26 cellular contexts compared by ENCODE assay signal in genomic region chr9:120382453-120382852, GRCh38.
"Had no signal": no experiment of that assay in that cellular context is flagged by ENCODE, and none has a peak within 500 bp of the region (broad histone marks: within the 10 kb centered on the region; RNA-seq: fewer than 3 reads in every experiment).

No MANE protein-coding gene starts in this region.

- H3K27me3 ChIP-seq: gastrocnemius medialis, neural progenitor cell, spleen, tibial nerve, upper lobe of left lung had no signal

- H3K4me3 ChIP-seq: coronary artery, gastrocnemius medialis, lung, mucosa of descending colon, neural progenitor cell, psoas muscle, skin epidermis, spleen, thoracic aorta, tibial nerve, upper lobe of left lung had no signal

- ATAC-seq: gastrocnemius medialis; left ventricle myocardium superior; mucosa of descending colon; natural killer cell treated with Interleukin-12 subunit alpha and Interleukin-12 subunit beta and Interleukin-15 and Interleukin-18, amount 100 ng/mL, for 72 hours; psoas muscle; right cardiac atrium; stimulated activated naive B cell treated with anti-CD40 and anti-IgM and Interleukin-4, amounts not matched to agents 10 μg/mL and 1 μg/mL and 100 μg/mL, for 72 hours had no signal

- H3K9me3 Mint-ChIP-seq: memory B cell; natural killer cell treated with Interleukin-12 subunit alpha and Interleukin-12 subunit beta and Interleukin-15 and Interleukin-18, amount 100 ng/mL, for 72 hours had no signal

- DNase-seq: dermis blood vessel endothelial cell; effector memory CD4-positive, alpha-beta T cell; foreskin fibroblast; gastrocnemius medialis; head of caudate nucleus; left ventricle myocardium superior; mucosa of descending colon; naive B cell; psoas muscle; right cardiac atrium; spleen; stimulated activated CD4-positive, alpha-beta T cell treated with anti-CD3 and anti-CD28 coated beads, Interleukin-4, amount 100 ng/mL, for 4 hours; stimulated activated naive B cell treated with anti-CD40 and anti-IgM and Interleukin-4, amounts not matched to agents 10 μg/mL and 1 μg/mL and 100 μg/mL, for 72 hours had no signal

- H3K9me3 ChIP-seq: gastrocnemius medialis, psoas muscle, thoracic aorta had no signal

- H2AFZ ChIP-seq: neural progenitor cell had no signal

- H3K27ac Mint-ChIP-seq: memory B cell; mesothelial cell of epicardium; stimulated activated naive B cell treated with anti-CD40 and anti-IgM and Interleukin-4, amounts not matched to agents 10 μg/mL and 1 μg/mL and 100 μg/mL, for 72 hours had no signal

- H3K27me3 Mint-ChIP-seq: memory B cell; naive B cell; natural killer cell treated with Interleukin-12 subunit alpha and Interleukin-12 subunit beta and Interleukin-15 and Interleukin-18, amount 100 ng/mL, for 72 hours; stimulated activated naive B cell treated with anti-CD40 and anti-IgM and Interleukin-4, amounts not matched to agents 10 μg/mL and 1 μg/mL and 100 μg/mL, for 72 hours; stimulated activated naive CD8-positive, alpha-beta T cell treated with anti-CD3 and anti-CD28 coated beads, Interleukin-15, Interleukin-2, amounts not matched to agents 100 ng/mL and 50 ng/mL, for 24 hours had no signal

- H3K4me2 ChIP-seq: neural progenitor cell had no signal

- FAIRE-seq: keratinocyte, urothelium cell line had no signal

- H3K4me3 Mint-ChIP-seq: memory B cell; mesothelial cell of epicardium; natural killer cell treated with Interleukin-12 subunit alpha and Interleukin-12 subunit beta and Interleukin-15 and Interleukin-18, amount 100 ng/mL, for 72 hours; neural progenitor cell; stimulated activated naive B cell treated with anti-CD40 and anti-IgM and Interleukin-4, amounts not matched to agents 10 μg/mL and 1 μg/mL and 100 μg/mL, for 72 hours; stimulated activated naive CD8-positive, alpha-beta T cell treated with anti-CD3 and anti-CD28 coated beads, Interleukin-15, Interleukin-2, amounts not matched to agents 100 ng/mL and 50 ng/mL, for 24 hours had no signal

- H3K27ac ChIP-seq: coronary artery, gastrocnemius medialis, neural progenitor cell, psoas muscle, skin epidermis, spleen, thoracic aorta, tibial nerve, upper lobe of left lung had no signal

- H3K9ac ChIP-seq: neural progenitor cell had no signal

- H3K36me3 Mint-ChIP-seq: natural killer cell treated with Interleukin-12 subunit alpha and Interleukin-12 subunit beta and Interleukin-15 and Interleukin-18, amount 100 ng/mL, for 72 hours had no signal

- H3K4me1 Mint-ChIP-seq: memory B cell; naive B cell; stimulated activated naive B cell treated with anti-CD40 and anti-IgM and Interleukin-4, amounts not matched to agents 10 μg/mL and 1 μg/mL and 100 μg/mL, for 72 hours had no signal

- H3K36me3 ChIP-seq: gastrocnemius medialis, neural progenitor cell, thoracic aorta, upper lobe of left lung had no signal
